1 cellular context compared by ENCODE assay signal in the genomic region with DNA sequence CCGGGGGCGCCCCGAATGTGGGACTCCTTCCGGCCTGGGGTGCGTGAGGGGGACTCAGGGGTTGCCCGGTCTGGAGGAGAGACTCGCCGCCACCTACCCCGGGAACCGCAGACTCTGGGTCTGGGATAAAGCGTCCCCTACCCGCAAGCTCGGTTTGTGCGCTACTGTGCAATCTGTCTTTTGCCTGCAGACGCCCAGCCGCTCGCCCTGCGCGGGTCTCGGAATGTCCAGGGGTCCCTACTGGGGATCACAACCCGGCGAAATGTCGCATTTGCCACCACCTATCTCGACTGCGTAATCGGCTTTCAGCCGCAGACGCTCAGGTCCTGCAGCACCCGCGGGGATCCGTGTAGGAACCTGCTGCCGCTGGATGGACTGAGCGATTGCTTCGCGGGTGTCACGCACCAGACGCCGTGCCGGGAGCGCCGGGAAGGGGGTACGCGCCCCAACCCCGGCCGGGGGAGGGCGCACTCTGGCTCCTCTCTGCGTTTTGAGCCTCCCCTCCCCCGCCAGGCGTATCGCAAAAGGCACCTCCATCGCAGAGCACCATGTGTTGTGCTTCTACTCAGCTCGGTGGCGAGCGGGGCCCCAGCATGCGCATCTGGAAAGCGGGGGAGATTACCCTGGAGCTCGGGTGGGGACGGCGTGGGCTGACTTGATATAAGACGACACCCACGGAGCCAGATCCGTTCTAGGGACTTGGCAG.
TF ChIP-seq lines count a peak whose summit lies in the region.

No MANE protein-coding gene starts in this region.

TF ChIP-seq in K562, 482 proteins besides CTCF, POLR2A, EP300 and RAD21 (continued from another document and continues in another):
- TF ChIP-seq, protein P1, sequence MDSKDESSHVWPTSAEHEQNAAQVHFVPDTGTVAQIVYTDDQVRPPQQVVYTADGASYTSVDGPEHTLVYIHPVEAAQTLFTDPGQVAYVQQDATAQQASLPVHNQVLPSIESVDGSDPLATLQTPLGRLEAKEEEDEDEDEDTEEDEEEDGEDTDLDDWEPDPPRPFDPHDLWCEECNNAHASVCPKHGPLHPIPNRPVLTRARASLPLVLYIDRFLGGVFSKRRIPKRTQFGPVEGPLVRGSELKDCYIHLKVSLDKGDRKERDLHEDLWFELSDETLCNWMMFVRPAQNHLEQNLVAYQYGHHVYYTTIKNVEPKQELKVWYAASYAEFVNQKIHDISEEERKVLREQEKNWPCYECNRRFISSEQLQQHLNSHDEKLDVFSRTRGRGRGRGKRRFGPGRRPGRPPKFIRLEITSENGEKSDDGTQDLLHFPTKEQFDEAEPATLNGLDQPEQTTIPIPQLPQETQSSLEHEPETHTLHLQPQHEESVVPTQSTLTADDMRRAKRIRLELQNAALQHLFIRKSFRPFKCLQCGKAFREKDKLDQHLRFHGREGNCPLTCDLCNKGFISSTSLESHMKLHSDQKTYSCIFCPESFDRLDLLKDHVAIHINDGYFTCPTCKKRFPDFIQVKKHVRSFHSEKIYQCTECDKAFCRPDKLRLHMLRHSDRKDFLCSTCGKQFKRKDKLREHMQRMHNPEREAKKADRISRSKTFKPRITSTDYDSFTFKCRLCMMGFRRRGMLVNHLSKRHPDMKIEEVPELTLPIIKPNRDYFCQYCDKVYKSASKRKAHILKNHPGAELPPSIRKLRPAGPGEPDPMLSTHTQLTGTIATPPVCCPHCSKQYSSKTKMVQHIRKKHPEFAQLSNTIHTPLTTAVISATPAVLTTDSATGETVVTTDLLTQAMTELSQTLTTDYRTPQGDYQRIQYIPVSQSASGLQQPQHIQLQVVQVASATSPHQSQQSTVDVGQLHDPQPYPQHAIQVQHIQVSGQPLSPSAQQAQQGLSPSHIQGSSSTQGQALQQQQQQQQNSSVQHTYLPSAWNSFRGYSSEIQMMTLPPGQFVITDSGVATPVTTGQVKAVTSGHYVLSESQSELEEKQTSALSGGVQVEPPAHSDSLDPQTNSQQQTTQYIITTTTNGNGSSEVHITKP (IDR thresholded peaks at IDR 0.05; ENCODE audit: partially characterized antibody) = peak; percentile 67
- TF ChIP-seq, protein P2, sequence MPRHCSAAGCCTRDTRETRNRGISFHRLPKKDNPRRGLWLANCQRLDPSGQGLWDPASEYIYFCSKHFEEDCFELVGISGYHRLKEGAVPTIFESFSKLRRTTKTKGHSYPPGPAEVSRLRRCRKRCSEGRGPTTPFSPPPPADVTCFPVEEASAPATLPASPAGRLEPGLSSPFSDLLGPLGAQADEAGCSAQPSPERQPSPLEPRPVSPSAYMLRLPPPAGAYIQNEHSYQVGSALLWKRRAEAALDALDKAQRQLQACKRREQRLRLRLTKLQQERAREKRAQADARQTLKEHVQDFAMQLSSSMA (CRISPR knock-in tag; IDR thresholded peaks at IDR 0.05) = no peak
- TF ChIP-seq CBFA2T2 (conservative IDR thresholded peaks at IDR 0.05) = peak; percentile 54
- no peak for TF ChIP-seq ZNF707 (CRISPR knock-in tag; conservative IDR thresholded peaks at IDR 0.05)
- TF ChIP-seq FOXK2 (conservative IDR thresholded peaks at IDR 0.05 in 1 of 2, IDR thresholded peaks at IDR 0.05 in 1 of 2; ENCODE audit: low read depth in 2 of 2) = 0 out of 4 replicates have a peak, but pooled peaks of 1 of the 2 experiments have one; percentile 10
- TF ChIP-seq ZZZ3 (IDR thresholded peaks at IDR 0.05) = no peak
- no peak for TF ChIP-seq WHSC1 (IDR thresholded peaks at IDR 0.05; ENCODE audit: low read length)
- no peak for TF ChIP-seq NEUROD1 (IDR thresholded peaks at IDR 0.05; ENCODE audit: borderline replicate concordance, low read depth, low read length, partially characterized antibody)
- TF ChIP-seq SREBF2 (CRISPR knock-in tag; IDR thresholded peaks at IDR 0.05) = no peak
- TF ChIP-seq, protein P3, sequence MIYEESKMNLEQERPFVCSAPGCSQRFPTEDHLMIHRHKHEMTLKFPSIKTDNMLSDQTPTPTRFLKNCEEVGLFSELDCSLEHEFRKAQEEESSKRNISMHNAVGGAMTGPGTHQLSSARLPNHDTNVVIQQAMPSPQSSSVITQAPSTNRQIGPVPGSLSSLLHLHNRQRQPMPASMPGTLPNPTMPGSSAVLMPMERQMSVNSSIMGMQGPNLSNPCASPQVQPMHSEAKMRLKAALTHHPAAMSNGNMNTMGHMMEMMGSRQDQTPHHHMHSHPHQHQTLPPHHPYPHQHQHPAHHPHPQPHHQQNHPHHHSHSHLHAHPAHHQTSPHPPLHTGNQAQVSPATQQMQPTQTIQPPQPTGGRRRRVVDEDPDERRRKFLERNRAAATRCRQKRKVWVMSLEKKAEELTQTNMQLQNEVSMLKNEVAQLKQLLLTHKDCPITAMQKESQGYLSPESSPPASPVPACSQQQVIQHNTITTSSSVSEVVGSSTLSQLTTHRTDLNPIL (CRISPR knock-in tag; IDR thresholded peaks at IDR 0.05) = no peak
- TF ChIP-seq SREBF1 (IDR thresholded peaks at IDR 0.05; ENCODE audit: borderline replicate concordance, low read depth, low read length) = no peak
- peak; percentile 9; the same call in 1 of the 2 replicates for TF ChIP-seq ATF7 (IDR thresholded peaks at IDR 0.05)
- TF ChIP-seq, protein P4, sequence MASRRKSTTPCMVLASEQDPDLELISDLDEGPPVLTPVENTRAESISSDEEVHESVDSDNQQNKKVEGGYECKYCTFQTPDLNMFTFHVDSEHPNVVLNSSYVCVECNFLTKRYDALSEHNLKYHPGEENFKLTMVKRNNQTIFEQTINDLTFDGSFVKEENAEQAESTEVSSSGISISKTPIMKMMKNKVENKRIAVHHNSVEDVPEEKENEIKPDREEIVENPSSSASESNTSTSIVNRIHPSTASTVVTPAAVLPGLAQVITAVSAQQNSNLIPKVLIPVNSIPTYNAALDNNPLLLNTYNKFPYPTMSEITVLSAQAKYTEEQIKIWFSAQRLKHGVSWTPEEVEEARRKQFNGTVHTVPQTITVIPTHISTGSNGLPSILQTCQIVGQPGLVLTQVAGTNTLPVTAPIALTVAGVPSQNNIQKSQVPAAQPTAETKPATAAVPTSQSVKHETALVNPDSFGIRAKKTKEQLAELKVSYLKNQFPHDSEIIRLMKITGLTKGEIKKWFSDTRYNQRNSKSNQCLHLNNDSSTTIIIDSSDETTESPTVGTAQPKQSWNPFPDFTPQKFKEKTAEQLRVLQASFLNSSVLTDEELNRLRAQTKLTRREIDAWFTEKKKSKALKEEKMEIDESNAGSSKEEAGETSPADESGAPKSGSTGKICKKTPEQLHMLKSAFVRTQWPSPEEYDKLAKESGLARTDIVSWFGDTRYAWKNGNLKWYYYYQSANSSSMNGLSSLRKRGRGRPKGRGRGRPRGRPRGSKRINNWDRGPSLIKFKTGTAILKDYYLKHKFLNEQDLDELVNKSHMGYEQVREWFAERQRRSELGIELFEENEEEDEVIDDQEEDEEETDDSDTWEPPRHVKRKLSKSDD (conservative IDR thresholded peaks at IDR 0.05; ENCODE audit: low read length) = no peak
- no peak for TF ChIP-seq RBM14 (IDR thresholded peaks at IDR 0.05; ENCODE audit: borderline replicate concordance, insufficient read depth, low read depth, low read length)
- TF ChIP-seq, protein P5, sequence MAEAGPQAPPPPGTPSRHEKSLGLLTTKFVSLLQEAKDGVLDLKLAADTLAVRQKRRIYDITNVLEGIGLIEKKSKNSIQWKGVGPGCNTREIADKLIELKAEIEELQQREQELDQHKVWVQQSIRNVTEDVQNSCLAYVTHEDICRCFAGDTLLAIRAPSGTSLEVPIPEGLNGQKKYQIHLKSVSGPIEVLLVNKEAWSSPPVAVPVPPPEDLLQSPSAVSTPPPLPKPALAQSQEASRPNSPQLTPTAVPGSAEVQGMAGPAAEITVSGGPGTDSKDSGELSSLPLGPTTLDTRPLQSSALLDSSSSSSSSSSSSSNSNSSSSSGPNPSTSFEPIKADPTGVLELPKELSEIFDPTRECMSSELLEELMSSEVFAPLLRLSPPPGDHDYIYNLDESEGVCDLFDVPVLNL (CRISPR knock-in tag; IDR thresholded peaks at IDR 0.05; ENCODE audit: low read depth) = 0 out of 2 replicates have a peak, but pooled peaks have one; percentile 32
- TF ChIP-seq, protein P6, sequence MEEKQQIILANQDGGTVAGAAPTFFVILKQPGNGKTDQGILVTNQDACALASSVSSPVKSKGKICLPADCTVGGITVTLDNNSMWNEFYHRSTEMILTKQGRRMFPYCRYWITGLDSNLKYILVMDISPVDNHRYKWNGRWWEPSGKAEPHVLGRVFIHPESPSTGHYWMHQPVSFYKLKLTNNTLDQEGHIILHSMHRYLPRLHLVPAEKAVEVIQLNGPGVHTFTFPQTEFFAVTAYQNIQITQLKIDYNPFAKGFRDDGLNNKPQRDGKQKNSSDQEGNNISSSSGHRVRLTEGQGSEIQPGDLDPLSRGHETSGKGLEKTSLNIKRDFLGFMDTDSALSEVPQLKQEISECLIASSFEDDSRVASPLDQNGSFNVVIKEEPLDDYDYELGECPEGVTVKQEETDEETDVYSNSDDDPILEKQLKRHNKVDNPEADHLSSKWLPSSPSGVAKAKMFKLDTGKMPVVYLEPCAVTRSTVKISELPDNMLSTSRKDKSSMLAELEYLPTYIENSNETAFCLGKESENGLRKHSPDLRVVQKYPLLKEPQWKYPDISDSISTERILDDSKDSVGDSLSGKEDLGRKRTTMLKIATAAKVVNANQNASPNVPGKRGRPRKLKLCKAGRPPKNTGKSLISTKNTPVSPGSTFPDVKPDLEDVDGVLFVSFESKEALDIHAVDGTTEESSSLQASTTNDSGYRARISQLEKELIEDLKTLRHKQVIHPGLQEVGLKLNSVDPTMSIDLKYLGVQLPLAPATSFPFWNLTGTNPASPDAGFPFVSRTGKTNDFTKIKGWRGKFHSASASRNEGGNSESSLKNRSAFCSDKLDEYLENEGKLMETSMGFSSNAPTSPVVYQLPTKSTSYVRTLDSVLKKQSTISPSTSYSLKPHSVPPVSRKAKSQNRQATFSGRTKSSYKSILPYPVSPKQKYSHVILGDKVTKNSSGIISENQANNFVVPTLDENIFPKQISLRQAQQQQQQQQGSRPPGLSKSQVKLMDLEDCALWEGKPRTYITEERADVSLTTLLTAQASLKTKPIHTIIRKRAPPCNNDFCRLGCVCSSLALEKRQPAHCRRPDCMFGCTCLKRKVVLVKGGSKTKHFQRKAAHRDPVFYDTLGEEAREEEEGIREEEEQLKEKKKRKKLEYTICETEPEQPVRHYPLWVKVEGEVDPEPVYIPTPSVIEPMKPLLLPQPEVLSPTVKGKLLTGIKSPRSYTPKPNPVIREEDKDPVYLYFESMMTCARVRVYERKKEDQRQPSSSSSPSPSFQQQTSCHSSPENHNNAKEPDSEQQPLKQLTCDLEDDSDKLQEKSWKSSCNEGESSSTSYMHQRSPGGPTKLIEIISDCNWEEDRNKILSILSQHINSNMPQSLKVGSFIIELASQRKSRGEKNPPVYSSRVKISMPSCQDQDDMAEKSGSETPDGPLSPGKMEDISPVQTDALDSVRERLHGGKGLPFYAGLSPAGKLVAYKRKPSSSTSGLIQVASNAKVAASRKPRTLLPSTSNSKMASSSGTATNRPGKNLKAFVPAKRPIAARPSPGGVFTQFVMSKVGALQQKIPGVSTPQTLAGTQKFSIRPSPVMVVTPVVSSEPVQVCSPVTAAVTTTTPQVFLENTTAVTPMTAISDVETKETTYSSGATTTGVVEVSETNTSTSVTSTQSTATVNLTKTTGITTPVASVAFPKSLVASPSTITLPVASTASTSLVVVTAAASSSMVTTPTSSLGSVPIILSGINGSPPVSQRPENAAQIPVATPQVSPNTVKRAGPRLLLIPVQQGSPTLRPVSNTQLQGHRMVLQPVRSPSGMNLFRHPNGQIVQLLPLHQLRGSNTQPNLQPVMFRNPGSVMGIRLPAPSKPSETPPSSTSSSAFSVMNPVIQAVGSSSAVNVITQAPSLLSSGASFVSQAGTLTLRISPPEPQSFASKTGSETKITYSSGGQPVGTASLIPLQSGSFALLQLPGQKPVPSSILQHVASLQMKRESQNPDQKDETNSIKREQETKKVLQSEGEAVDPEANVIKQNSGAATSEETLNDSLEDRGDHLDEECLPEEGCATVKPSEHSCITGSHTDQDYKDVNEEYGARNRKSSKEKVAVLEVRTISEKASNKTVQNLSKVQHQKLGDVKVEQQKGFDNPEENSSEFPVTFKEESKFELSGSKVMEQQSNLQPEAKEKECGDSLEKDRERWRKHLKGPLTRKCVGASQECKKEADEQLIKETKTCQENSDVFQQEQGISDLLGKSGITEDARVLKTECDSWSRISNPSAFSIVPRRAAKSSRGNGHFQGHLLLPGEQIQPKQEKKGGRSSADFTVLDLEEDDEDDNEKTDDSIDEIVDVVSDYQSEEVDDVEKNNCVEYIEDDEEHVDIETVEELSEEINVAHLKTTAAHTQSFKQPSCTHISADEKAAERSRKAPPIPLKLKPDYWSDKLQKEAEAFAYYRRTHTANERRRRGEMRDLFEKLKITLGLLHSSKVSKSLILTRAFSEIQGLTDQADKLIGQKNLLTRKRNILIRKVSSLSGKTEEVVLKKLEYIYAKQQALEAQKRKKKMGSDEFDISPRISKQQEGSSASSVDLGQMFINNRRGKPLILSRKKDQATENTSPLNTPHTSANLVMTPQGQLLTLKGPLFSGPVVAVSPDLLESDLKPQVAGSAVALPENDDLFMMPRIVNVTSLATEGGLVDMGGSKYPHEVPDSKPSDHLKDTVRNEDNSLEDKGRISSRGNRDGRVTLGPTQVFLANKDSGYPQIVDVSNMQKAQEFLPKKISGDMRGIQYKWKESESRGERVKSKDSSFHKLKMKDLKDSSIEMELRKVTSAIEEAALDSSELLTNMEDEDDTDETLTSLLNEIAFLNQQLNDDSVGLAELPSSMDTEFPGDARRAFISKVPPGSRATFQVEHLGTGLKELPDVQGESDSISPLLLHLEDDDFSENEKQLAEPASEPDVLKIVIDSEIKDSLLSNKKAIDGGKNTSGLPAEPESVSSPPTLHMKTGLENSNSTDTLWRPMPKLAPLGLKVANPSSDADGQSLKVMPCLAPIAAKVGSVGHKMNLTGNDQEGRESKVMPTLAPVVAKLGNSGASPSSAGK (IDR thresholded peaks at IDR 0.05) = peak; percentile 93
- no peak for TF ChIP-seq BRD4 (IDR thresholded peaks at IDR 0.05)
- no peak for TF ChIP-seq SIN3B (IDR thresholded peaks at IDR 0.05; ENCODE audit: low read depth)
- no peak for TF ChIP-seq EWSR1 (IDR thresholded peaks at IDR 0.05; ENCODE audit: borderline replicate concordance, low read depth, partially characterized antibody)
- TF ChIP-seq FOXA3 (CRISPR knock-in tag; conservative IDR thresholded peaks at IDR 0.05 in 1 of 2, IDR thresholded peaks at IDR 0.05 in 1 of 2) = no peak
- TF ChIP-seq STAG1 (CRISPR knock-in tag; IDR thresholded peaks at IDR 0.05; ENCODE audit: borderline replicate concordance) = no peak
- TF ChIP-seq, protein P7, sequence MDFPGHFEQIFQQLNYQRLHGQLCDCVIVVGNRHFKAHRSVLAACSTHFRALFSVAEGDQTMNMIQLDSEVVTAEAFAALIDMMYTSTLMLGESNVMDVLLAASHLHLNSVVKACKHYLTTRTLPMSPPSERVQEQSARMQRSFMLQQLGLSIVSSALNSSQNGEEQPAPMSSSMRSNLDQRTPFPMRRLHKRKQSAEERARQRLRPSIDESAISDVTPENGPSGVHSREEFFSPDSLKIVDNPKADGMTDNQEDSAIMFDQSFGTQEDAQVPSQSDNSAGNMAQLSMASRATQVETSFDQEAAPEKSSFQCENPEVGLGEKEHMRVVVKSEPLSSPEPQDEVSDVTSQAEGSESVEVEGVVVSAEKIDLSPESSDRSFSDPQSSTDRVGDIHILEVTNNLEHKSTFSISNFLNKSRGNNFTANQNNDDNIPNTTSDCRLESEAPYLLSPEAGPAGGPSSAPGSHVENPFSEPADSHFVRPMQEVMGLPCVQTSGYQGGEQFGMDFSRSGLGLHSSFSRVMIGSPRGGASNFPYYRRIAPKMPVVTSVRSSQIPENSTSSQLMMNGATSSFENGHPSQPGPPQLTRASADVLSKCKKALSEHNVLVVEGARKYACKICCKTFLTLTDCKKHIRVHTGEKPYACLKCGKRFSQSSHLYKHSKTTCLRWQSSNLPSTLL (IDR thresholded peaks at IDR 0.05) = no peak
- TF ChIP-seq NUFIP1 (IDR thresholded peaks at IDR 0.05; ENCODE audit: partially characterized antibody) = no peak
